ENCODE assay signal across 1 cellular context in the genomic region with DNA sequence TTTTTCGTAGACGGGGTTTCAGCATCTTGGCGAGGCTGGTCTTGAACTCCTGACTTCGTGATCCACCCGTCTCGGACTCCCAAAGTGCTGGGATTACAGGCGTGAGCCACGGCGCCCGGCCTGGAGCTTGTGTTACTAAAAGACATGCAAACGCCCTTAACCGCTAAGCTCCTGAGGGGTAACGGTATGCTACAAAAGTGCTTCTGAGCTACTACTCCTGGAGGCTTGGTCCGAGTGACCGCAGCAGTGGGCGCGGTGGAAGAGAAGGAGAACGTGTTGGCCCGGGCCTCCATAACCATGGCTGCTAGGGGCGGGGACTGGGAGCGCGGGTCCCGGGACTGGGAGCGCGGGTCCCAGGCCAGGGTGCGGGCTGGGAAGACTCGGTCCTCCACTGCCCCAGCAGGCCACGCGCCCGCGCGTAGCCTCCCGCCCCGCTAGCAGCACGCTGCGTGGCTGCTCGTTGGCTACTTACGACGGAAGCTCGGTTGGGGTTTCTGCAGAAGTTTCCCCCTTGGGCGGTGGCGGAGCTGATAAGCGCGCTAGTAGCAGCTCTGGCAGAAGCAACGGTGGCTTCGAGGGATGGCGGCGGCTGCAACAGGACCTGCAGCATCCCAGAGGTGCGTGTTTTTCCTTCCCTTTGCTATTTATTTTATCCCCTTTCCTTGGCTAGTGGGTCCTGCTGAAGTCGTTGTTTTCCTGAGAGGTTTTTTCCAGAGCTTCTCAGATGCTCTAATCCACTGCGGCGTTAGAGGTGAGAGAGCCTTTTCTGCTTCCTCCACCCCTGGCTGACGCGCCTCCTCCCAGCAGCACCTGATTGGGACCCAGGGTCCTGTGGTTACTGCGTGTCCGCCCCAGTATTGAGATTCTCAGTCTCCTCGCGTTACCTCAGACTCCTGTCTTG.
TF ChIP-seq lines count a peak whose summit lies in the region.

No MANE protein-coding gene starts in this region.

TF ChIP-seq in K562, 482 proteins besides CTCF, POLR2A, EP300 and RAD21 (continued from another document and continues in another):
- TF ChIP-seq RREB1 (CRISPR knock-in tag; IDR thresholded peaks at IDR 0.05) (0 out of 2 replicates have a peak, but pooled peaks have one; percentile 7), TCF7 (IDR thresholded peaks at IDR 0.05; ENCODE audit: borderline replicate concordance) (no peak), SMAD1 (IDR thresholded peaks at IDR 0.05; ENCODE audit: low read depth, low read length, partially characterized antibody) (peak; percentile 48), ZNF77 (CRISPR knock-in tag; IDR thresholded peaks at IDR 0.05) (no peak), PHTF2 (CRISPR knock-in tag; IDR thresholded peaks at IDR 0.05) (no peak), ZNF146 (CRISPR knock-in tag; IDR thresholded peaks at IDR 0.05; ENCODE audit: unreplicated experiment) (no peak), TAF7 (tag; IDR thresholded peaks at IDR 0.05) (peak; percentile 87), HDAC2 (IDR thresholded peaks at IDR 0.05) (peak; percentile 90), NCOR1 (IDR thresholded peaks at IDR 0.05) (no peak), CEBPG (CRISPR knock-in tag; IDR thresholded peaks at IDR 0.05) (no peak), CEBPG (tag; conservative IDR thresholded peaks at IDR 0.05 in 1 of 2, IDR thresholded peaks at IDR 0.05 in 1 of 2) (no peak), BCL6 (CRISPR knock-in tag; IDR thresholded peaks at IDR 0.05) (no peak), PTRF (tag; IDR thresholded peaks at IDR 0.05) (no peak), GTF2F1 (IDR thresholded peaks at IDR 0.05; ENCODE audit: low read depth, low read length) (no peak), ZNF121 (CRISPR knock-in tag; conservative IDR thresholded peaks at IDR 0.05) (no peak), POLR2G (IDR thresholded peaks at IDR 0.05; ENCODE audit: low read depth, low read length) (peak; percentile 95), USF2 (CRISPR knock-in tag; IDR thresholded peaks at IDR 0.05) (no peak; the same call in 1 of the 2 replicates), ZNF274 (IDR thresholded peaks at IDR 0.05; ENCODE audit: borderline replicate concordance, low read depth, low read length) (no peak), RUNX1 (IDR thresholded peaks at IDR 0.05; ENCODE audit: low read depth) (no peak), STAG1 (CRISPR knock-in tag; IDR thresholded peaks at IDR 0.05; ENCODE audit: borderline replicate concordance) (no peak), LCOR (CRISPR knock-in tag; IDR thresholded peaks at IDR 0.05) (peak; percentile 84; the same call in 1 of the 2 replicates), EHMT2 (IDR thresholded peaks at IDR 0.05) (no peak), ZNF316 (IDR thresholded peaks at IDR 0.05) (no peak), PTBP1 (IDR thresholded peaks at IDR 0.05; ENCODE audit: low read depth, low read length) (peak; percentile 29; the same call in 1 of the 2 replicates), ZNF280A (IDR thresholded peaks at IDR 0.05; ENCODE audit: low read depth, partially characterized antibody) (no peak), HNRNPH1 (optimal IDR thresholded peaks at IDR 0.05; ENCODE audit: low read depth, low read length) (no peak), SRSF7 (optimal IDR thresholded peaks at IDR 0.05; ENCODE audit: low read depth, low read length) (no peak), ZNF347 (CRISPR knock-in tag; IDR thresholded peaks at IDR 0.05; ENCODE audit: low read depth) (no peak), C11orf30 (IDR thresholded peaks at IDR 0.05; ENCODE audit: low read depth) (peak; percentile 73), ZNF197 (CRISPR knock-in tag; IDR thresholded peaks at IDR 0.05; ENCODE audit: low read depth) (no peak), ZNF282 (CRISPR knock-in tag; IDR thresholded peaks at IDR 0.05) (no peak), HLTF (IDR thresholded peaks at IDR 0.05) (0 out of 2 replicates have a peak, but pooled peaks have one; percentile 69), HDAC1 (IDR thresholded peaks at IDR 0.05) (peak in 1 of 2 experiments; percentile 66; a peak in 1 of 4 replicates), ZZZ3 (IDR thresholded peaks at IDR 0.05) (0 out of 2 replicates have a peak, but pooled peaks have one; percentile 61), ZNF324 (CRISPR knock-in tag; IDR thresholded peaks at IDR 0.05) (no peak)
- TF ChIP-seq, protein P1, sequence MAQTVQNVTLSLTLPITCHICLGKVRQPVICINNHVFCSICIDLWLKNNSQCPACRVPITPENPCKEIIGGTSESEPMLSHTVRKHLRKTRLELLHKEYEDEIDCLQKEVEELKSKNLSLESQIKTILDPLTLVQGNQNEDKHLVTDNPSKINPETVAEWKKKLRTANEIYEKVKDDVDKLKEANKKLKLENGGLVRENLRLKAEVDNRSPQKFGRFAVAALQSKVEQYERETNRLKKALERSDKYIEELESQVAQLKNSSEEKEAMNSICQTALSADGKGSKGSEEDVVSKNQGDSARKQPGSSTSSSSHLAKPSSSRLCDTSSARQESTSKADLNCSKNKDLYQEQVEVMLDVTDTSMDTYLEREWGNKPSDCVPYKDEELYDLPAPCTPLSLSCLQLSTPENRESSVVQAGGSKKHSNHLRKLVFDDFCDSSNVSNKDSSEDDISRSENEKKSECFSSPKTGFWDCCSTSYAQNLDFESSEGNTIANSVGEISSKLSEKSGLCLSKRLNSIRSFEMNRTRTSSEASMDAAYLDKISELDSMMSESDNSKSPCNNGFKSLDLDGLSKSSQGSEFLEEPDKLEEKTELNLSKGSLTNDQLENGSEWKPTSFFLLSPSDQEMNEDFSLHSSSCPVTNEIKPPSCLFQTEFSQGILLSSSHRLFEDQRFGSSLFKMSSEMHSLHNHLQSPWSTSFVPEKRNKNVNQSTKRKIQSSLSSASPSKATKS (CRISPR knock-in tag; IDR thresholded peaks at IDR 0.05): no peak
- TF ChIP-seq, protein P2, sequence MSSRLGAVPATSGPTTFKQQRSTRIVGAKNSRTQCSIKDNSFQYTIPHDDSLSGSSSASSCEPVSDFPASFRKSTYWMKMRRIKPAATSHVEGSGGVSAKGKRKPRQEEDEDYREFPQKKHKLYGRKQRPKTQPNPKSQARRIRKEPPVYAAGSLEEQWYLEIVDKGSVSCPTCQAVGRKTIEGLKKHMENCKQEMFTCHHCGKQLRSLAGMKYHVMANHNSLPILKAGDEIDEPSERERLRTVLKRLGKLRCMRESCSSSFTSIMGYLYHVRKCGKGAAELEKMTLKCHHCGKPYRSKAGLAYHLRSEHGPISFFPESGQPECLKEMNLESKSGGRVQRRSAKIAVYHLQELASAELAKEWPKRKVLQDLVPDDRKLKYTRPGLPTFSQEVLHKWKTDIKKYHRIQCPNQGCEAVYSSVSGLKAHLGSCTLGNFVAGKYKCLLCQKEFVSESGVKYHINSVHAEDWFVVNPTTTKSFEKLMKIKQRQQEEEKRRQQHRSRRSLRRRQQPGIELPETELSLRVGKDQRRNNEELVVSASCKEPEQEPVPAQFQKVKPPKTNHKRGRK (tag; IDR thresholded peaks at IDR 0.05): no peak
- TF ChIP-seq, protein P3, sequence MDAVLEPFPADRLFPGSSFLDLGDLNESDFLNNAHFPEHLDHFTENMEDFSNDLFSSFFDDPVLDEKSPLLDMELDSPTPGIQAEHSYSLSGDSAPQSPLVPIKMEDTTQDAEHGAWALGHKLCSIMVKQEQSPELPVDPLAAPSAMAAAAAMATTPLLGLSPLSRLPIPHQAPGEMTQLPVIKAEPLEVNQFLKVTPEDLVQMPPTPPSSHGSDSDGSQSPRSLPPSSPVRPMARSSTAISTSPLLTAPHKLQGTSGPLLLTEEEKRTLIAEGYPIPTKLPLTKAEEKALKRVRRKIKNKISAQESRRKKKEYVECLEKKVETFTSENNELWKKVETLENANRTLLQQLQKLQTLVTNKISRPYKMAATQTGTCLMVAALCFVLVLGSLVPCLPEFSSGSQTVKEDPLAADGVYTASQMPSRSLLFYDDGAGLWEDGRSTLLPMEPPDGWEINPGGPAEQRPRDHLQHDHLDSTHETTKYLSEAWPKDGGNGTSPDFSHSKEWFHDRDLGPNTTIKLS (IDR thresholded peaks at IDR 0.05; ENCODE audit: borderline replicate concordance, low read depth): peak; percentile 91
- TF ChIP-seq, protein P4, sequence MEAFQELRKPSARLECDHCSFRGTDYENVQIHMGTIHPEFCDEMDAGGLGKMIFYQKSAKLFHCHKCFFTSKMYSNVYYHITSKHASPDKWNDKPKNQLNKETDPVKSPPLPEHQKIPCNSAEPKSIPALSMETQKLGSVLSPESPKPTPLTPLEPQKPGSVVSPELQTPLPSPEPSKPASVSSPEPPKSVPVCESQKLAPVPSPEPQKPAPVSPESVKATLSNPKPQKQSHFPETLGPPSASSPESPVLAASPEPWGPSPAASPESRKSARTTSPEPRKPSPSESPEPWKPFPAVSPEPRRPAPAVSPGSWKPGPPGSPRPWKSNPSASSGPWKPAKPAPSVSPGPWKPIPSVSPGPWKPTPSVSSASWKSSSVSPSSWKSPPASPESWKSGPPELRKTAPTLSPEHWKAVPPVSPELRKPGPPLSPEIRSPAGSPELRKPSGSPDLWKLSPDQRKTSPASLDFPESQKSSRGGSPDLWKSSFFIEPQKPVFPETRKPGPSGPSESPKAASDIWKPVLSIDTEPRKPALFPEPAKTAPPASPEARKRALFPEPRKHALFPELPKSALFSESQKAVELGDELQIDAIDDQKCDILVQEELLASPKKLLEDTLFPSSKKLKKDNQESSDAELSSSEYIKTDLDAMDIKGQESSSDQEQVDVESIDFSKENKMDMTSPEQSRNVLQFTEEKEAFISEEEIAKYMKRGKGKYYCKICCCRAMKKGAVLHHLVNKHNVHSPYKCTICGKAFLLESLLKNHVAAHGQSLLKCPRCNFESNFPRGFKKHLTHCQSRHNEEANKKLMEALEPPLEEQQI (IDR thresholded peaks at IDR 0.05): no peak
- TF ChIP-seq, protein P5, sequence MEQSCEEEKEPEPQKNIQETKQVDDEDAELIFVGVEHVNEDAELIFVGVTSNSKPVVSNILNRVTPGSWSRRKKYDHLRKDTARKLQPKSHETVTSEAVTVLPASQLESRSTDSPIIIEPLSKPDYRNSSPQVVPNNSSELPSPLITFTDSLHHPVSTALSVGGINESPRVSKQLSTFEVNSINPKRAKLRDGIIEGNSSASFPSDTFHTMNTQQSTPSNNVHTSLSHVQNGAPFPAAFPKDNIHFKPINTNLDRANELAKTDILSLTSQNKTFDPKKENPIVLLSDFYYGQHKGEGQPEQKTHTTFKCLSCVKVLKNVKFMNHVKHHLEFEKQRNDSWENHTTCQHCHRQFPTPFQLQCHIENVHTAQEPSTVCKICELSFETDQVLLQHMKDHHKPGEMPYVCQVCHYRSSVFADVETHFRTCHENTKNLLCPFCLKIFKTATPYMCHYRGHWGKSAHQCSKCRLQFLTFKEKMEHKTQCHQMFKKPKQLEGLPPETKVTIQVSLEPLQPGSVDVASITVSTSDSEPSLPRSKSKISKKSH (CRISPR knock-in tag; IDR thresholded peaks at IDR 0.05): no peak
- TF ChIP-seq, protein P6, sequence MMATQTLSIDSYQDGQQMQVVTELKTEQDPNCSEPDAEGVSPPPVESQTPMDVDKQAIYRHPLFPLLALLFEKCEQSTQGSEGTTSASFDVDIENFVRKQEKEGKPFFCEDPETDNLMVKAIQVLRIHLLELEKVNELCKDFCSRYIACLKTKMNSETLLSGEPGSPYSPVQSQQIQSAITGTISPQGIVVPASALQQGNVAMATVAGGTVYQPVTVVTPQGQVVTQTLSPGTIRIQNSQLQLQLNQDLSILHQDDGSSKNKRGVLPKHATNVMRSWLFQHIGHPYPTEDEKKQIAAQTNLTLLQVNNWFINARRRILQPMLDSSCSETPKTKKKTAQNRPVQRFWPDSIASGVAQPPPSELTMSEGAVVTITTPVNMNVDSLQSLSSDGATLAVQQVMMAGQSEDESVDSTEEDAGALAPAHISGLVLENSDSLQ (IDR thresholded peaks at IDR 0.05): no peak
